Comparison of ENCODE assay signal across 23 cellular contexts in the genomic region with DNA sequence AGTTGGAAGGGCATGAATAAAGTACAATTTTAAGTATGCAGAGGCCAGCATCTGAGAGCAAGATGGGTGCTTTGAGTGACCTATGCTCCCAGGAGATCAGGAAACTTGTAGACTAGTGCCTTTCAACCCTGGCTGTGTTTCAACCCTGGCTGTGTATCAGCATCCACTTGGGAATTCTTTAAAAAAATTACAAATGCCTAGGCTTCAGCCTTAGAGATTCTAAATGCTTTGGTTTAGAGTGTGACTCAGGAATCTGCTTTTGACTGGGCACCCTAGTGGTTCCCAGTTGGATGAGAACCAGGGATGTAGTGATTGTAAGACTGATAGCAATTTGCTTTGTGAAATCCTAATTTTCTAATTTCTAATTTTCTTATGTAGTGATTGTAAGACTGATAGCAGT.
"Had no signal": no experiment of that assay in that cellular context is flagged by ENCODE, and none has a peak within 500 bp of the region (broad histone marks: within the 10 kb centered on the region; RNA-seq: fewer than 3 reads in every experiment).

No MANE protein-coding gene starts in this region.

- H3K27me3 ChIP-seq: foreskin keratinocyte, hepatocyte, sigmoid colon, spleen, thyroid gland had no signal

- ATAC-seq: activated CD8-positive, alpha-beta memory T cell treated with anti-CD3 and anti-CD28 coated beads, Interleukin-2, amount 10 ng/mL, durations not matched to agents 7 days and 5 days; activated T-helper 17 cell treated with anti-CD3 and anti-CD28 coated beads, Interleukin-2, amount 50 U/mL, for 72 hours; foreskin keratinocyte; natural killer cell treated with Interleukin-12 subunit alpha and Interleukin-12 subunit beta and Interleukin-15 and Interleukin-18, amount 100 ng/mL, for 72 hours; stimulated activated memory B cell treated with anti-CD40 and anti-IgM and Interleukin-4, amounts not matched to agents 10 μg/mL and 1 μg/mL and 100 μg/mL, for 72 hours; T-cell had no signal

- H3K27ac ChIP-seq: foreskin keratinocyte, hepatocyte, neutrophil, parathyroid adenoma, sigmoid colon, spleen, thyroid gland had no signal

- H3K4me3 ChIP-seq: hepatocyte, lung, sigmoid colon, spleen, thyroid gland had no signal

- DNase-seq: activated B cell treated with CpG ODN at 0.5 μM for 24 hours; activated CD4-positive, alpha-beta memory T cell treated with anti-CD3 and anti-CD28 coated beads, Interleukin-2, amount 10 ng/mL, durations not matched to agents 7 days and 5 days; activated CD4-positive, alpha-beta T cell treated with anti-CD3 and anti-CD28 coated beads for 48 hours; activated CD8-positive, alpha-beta memory T cell treated with anti-CD3 and anti-CD28 coated beads, Interleukin-2, amount 10 ng/mL, durations not matched to agents 7 days and 5 days; activated naive CD4-positive, alpha-beta T cell treated with Interleukin-2 at 50 U/mL for 16 hours; activated naive CD8-positive, alpha-beta T cell treated with anti-CD3 and anti-CD28 coated beads, Interleukin-2, amount 10 ng/mL, durations not matched to agents 7 days and 5 days; activated T-cell treated with anti-CD3 and anti-CD28 coated beads, Interleukin-2, amount 50 U/mL, for 1 hour; amygdala; effector CD4-positive, alpha-beta T cell; islet precursor cell; sigmoid colon; spleen; stimulated activated CD4-positive, alpha-beta T cell treated with anti-CD3 and anti-CD28 coated beads, Interleukin-4, amount 100 ng/mL, for 4 hours; T-cell had no signal

- H3K36me3 ChIP-seq: neutrophil, sigmoid colon, spleen had no signal

- H3K9me3 ChIP-seq: neutrophil, sigmoid colon, thyroid gland had no signal
